Comparison of ENCODE assay signal across 8 cellular contexts in the genomic region with DNA sequence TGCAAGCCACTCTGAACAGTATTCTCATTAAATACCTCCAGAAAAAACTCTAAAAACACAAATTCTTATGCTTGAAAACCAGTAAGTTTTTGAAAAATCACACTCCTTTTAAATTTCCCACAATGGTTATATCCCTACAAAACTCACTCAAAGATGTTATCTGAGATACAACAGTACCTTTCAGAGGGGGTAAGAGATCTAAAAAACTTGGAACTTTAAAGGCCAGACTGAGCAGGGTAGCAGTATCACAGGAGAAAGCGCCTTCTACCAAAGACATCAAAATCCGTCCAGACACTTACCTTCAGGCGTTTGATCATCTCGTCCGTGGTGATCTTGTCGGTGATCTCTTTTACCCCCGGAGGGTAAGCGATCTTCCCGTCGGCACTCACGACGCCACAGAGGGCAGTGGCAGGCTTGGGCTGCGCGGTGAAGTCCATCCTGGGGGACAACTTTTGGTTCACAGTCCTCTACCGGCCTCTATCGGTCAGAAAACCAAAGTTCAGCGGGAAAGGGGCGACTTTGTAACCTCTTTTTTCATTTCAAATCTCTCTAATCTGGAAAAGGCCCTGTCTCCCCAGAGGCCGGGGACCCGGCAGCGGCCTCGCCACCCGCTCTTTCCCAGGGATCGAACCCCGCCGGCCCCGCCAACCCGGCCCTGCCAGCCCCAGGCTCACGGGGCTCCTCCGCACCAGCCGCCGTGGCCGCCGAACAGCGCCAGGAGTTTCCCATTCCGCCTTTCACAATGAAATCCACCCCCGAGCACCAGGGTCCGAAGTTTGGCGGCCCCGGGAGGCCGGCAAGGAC. TPM values are rescaled to one million over a fixed set of nuclear protein-coding genes. Genes with fewer than 3 reads are reported as not detected.
DNase-seq lines count a peak whose midpoint lies in the region; ATAC-seq and FAIRE-seq lines count a peak whose summit lies in the region.

No MANE protein-coding gene starts in this region.

- H3K27me3 Mint-ChIP-seq in naive thymus-derived CD4-positive, alpha-beta T cell, result no peaks in the 10 kb centered on the region

- H3K9me3 Mint-ChIP-seq in naive thymus-derived CD4-positive, alpha-beta T cell, result peaks cover 0 to 2% (median 0%) of the 10 kb centered on the region in 11 donors
- no peaks in the 10 kb centered on the region for H3K9me3 Mint-ChIP-seq in stimulated activated effector memory CD8-positive, alpha-beta T cell treated with anti-CD3 and anti-CD28 coated beads, Interleukin-12 subunit alpha, Interleukin-12 subunit beta, amount 100 ng/mL, for 72 hours

- intact Hi-C loops in naive thymus-derived CD4-positive, alpha-beta T cell (cut with micrococcal nuclease), result loop anchor here (2.0 to 10.0 kb wide), 16 partner anchors 44 to 1218 kb away; a partner anchor contains a TSS

- peak overlapping the region; percentile 68 to 95 (median 80) for H3K27ac Mint-ChIP-seq in naive thymus-derived CD4-positive, alpha-beta T cell
- peak overlapping the region; percentile 96 for H3K27ac Mint-ChIP-seq in stimulated activated effector memory CD8-positive, alpha-beta T cell treated with anti-CD3 and anti-CD28 coated beads, Interleukin-12 subunit alpha, Interleukin-12 subunit beta, amount 100 ng/mL, for 72 hours

- peak; percentile 62 for FAIRE-seq in RCC 7860 (lab: Jason Lieb, UNC)

- no peaks in the 10 kb centered on the region for H3K9me3 ChIP-seq in naive thymus-derived CD4-positive, alpha-beta T cell (ENCODE audit: control insufficient read depth in 2 of 3, low read length in 3 of 3)

- peak overlapping the region; percentile 82 to 99 (median 90) for H3K4me3 Mint-ChIP-seq in naive thymus-derived CD4-positive, alpha-beta T cell
- peak overlapping the region; percentile 80 for H3K4me3 Mint-ChIP-seq in stimulated activated effector memory CD8-positive, alpha-beta T cell treated with anti-CD3 and anti-CD28 coated beads, Interleukin-12 subunit alpha, Interleukin-12 subunit beta, amount 100 ng/mL, for 72 hours

- DNase-seq in COLO668 (lab: John Stamatoyannopoulos, UW; ENCODE audit: unreplicated experiment) (peak; percentile 71), Kasumi-1 (lab: John Stamatoyannopoulos, UW) (peak; percentile 80 to 84), RCC 7860 (ENCODE audit: low spot score) (peak; percentile 69), fibroblast of peridontal ligament (ENCODE audit: extremely low read depth) (peak; percentile 85)
- peak; percentile 51 for DNase-seq in activated T-helper 9 cell treated with anti-CD3 and anti-CD28 coated beads, Interleukin-2, amount 50 U/mL, for 16 hours (ENCODE audit: low read depth)
- peak; percentile 32 to 65 (median 55) for DNase-seq in naive thymus-derived CD4-positive, alpha-beta T cell
- DNase-seq in stimulated activated effector memory CD8-positive, alpha-beta T cell treated with anti-CD3 and anti-CD28 coated beads, Interleukin-12 subunit alpha, Interleukin-12 subunit beta, amount 100 ng/mL, for 72 hours (ENCODE audit: low spot score in 2 of 2), result peak; percentile 53 to 85

- peak overlapping the region; percentile 89 for H3K27ac ChIP-seq in naive thymus-derived CD4-positive, alpha-beta T cell (ENCODE audit: low read depth, low read length)

- peak overlapping the region; percentile 75 for H3K4me3 ChIP-seq in naive thymus-derived CD4-positive, alpha-beta T cell (ENCODE audit: low read length)

- CTCF ChIA-PET in naive thymus-derived CD4-positive, alpha-beta T cell (lab: Charles Lee), result interaction anchor here (0.7 to 1.4 kb wide), 3 partner anchors 280 to 507 kb away, joined by 3 to 7 read pairs (median 3); no protein-coding TSS in a partner anchor

- H3K36me3 ChIP-seq in naive thymus-derived CD4-positive, alpha-beta T cell (ENCODE audit: control insufficient read depth in 2 of 3, insufficient read depth in 3 of 3, low read length in 3 of 3), result peaks cover 0 to 30% (median 0%) of the 10 kb centered on the region in 3 experiments

- H3K4me1 ChIP-seq in naive thymus-derived CD4-positive, alpha-beta T cell (ENCODE audit: control insufficient read depth in 2 of 2, insufficient read depth in 2 of 2, low read length in 2 of 2), result peaks cover 3 to 18% of the 10 kb centered on the region in 2 donors

- no peaks in the 10 kb centered on the region for H3K27me3 ChIP-seq in naive thymus-derived CD4-positive, alpha-beta T cell (ENCODE audit: control insufficient read depth in 2 of 2, insufficient read depth in 2 of 2, low read length in 2 of 2)

- peak; percentile 50 for ATAC-seq in GM21723 (IDR thresholded peaks at IDR 0.05; ENCODE audit: unreplicated experiment)
- peak; percentile 37 for ATAC-seq in naive thymus-derived CD4-positive, alpha-beta T cell
- ATAC-seq in stimulated activated effector memory CD8-positive, alpha-beta T cell treated with anti-CD3 and anti-CD28 coated beads, Interleukin-12 subunit alpha, Interleukin-12 subunit beta, amount 100 ng/mL, for 72 hours, result peak; percentile 51

- H3K4me1 Mint-ChIP-seq in naive thymus-derived CD4-positive, alpha-beta T cell, result peaks cover 29 to 51% (median 35%) of the 10 kb centered on the region in 7 donors
- H3K4me1 Mint-ChIP-seq in stimulated activated effector memory CD8-positive, alpha-beta T cell treated with anti-CD3 and anti-CD28 coated beads, Interleukin-12 subunit alpha, Interleukin-12 subunit beta, amount 100 ng/mL, for 72 hours, result peaks cover 34% of the 10 kb centered on the region

- POLR2A ChIA-PET in naive thymus-derived CD4-positive, alpha-beta T cell (lab: Charles Lee), result interaction anchor here (0.6 to 1.0 kb wide), 3 partner anchors 80 to 518 kb away, joined by 3 to 4 read pairs (median 3); a partner anchor contains a TSS

- peaks cover 6 to 22% (median 19%) of the 10 kb centered on the region in 5 donors for H3K36me3 Mint-ChIP-seq in naive thymus-derived CD4-positive, alpha-beta T cell
- peaks cover 53% of the 10 kb centered on the region for H3K36me3 Mint-ChIP-seq in stimulated activated effector memory CD8-positive, alpha-beta T cell treated with anti-CD3 and anti-CD28 coated beads, Interleukin-12 subunit alpha, Interleukin-12 subunit beta, amount 100 ng/mL, for 72 hours

RNA-seq across cellular contexts. Expression of a gene that starts 1.4 kb away (rescaled TPM):
- total RNA-seq in naive thymus-derived CD4-positive, alpha-beta T cell, result 100 to 1,000 TPM in 2 of 5 experiments, 10 to 100 TPM in 3; 92.7 to 102 (median 98.5) TPM
- 10 to 100 TPM; 42.8 to 48.4 TPM for polyA plus RNA-seq in naive thymus-derived CD4-positive, alpha-beta T cell

Comparison
In these comparisons a context has a peak if more than half of its experiments do, and no peak if none do; other contexts are left out.
1. Peak in every context shown above with its lines: DNase-seq, ATAC-seq, H3K4me3 ChIP-seq and H3K27ac ChIP-seq.